Comparison of ENCODE assay signal across 11 cellular contexts in the genomic region with DNA sequence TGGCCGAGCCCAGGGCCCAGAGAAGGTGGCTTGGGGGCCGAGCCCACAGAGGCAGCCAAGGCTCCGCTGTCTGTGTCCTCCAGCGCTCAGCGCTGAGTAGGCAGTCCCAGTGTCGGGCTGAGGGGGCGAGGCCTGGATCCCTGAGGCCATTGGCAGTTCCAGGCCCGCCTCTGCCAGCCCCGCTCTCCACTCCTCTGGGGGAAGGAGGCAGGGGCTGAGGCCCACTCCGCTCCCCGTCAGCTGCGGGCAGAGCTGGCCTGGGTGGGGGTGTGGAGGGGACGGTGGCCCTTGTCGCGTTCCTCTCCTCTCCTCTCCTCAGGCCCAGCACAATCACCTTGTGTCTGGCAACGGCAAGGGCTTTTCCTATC.
A peak's percentile ranks its signal among the peaks of the same experiment; 100 is the strongest.
DNase-seq lines count a peak whose midpoint lies in the region; ATAC-seq, FAIRE-seq and TF ChIP-seq lines count a peak whose summit lies in the region.
"Had no signal": no experiment of that assay in that cellular context is flagged by ENCODE, and none has a peak within 500 bp of the region (broad histone marks: within the 10 kb centered on the region; RNA-seq: fewer than 3 reads in every experiment).

No MANE protein-coding gene starts in this region.

- H3K27ac Mint-ChIP-seq in astrocyte (ENCODE audit: unreplicated experiment) = no peak overlapping the region
- H3K27ac Mint-ChIP-seq in T-helper 2 cell treated with Interferon-gamma antibody and Interleukin-4, amounts not matched to agents 5 μg/mL and 100 μg/mL, for 36 hours = no peak overlapping the region
- H3K27ac Mint-ChIP-seq: activated naive CD4-positive, alpha-beta T cell treated with anti-CD3 and anti-CD28 coated beads, Interleukin-2, amount 10 ng/mL, durations not matched to agents 7 days and 5 days had no signal

- WGBS in GM23248 (ENCODE audit: low coverage in 1 of 2, low lambda C conversion rate in 2 of 2, missing lambda C conversion rate in 2 of 2), 2 experiments = 5 to 7% methylated on average over 14 to 16 of the region's 16 CpGs

- no peak overlapping the region for H3K4me3 Mint-ChIP-seq in astrocyte (ENCODE audit: unreplicated experiment)
- no peak overlapping the region for H3K4me3 Mint-ChIP-seq in T-helper 2 cell treated with Interferon-gamma antibody and Interleukin-4, amounts not matched to agents 5 μg/mL and 100 μg/mL, for 36 hours
- H3K4me3 Mint-ChIP-seq: activated naive CD4-positive, alpha-beta T cell treated with anti-CD3 and anti-CD28 coated beads, Interleukin-2, amount 10 ng/mL, durations not matched to agents 7 days and 5 days had no signal

- no peaks in the 10 kb centered on the region for H3K4me1 Mint-ChIP-seq in astrocyte (ENCODE audit: low read depth, unreplicated experiment)
- H3K4me1 Mint-ChIP-seq in T-helper 2 cell treated with Interferon-gamma antibody and Interleukin-4, amounts not matched to agents 5 μg/mL and 100 μg/mL, for 36 hours (ENCODE audit: low read depth) = no peaks in the 10 kb centered on the region
- H3K4me1 Mint-ChIP-seq: activated naive CD4-positive, alpha-beta T cell treated with anti-CD3 and anti-CD28 coated beads, Interleukin-2, amount 10 ng/mL, durations not matched to agents 7 days and 5 days had no signal

- CTCF ChIA-PET in PC-9 (lab: Charles Lee) = interaction anchor here (0.6 kb wide), 1 partner anchor 1163 kb away, joined by 3 read pairs; no protein-coding TSS in a partner anchor

- ATAC-seq in HG03354 (IDR thresholded peaks at IDR 0.05; ENCODE audit: poor library complexity, severe bottlenecking, unreplicated experiment) = no peak

- H4K20me1 ChIP-seq in GM23248 (ENCODE audit: insufficient read depth) = no peaks in the 10 kb centered on the region
- peaks cover 6% of the 10 kb centered on the region for H4K20me1 ChIP-seq in astrocyte (ENCODE audit: insufficient read depth, low read length)
- H4K20me1 ChIP-seq in PC-9 (ENCODE audit: insufficient read depth) = no peaks in the 10 kb centered on the region

- H2AFZ ChIP-seq in GM23248 (no peak overlapping the region), astrocyte (ENCODE audit: low read depth, low read length) (peak overlapping the region; percentile 71), PC-9 (no peak overlapping the region)

- H3K36me3 ChIP-seq in GM23248 (ENCODE audit: low read depth) = no peaks in the 10 kb centered on the region
- H3K36me3 ChIP-seq in astrocyte (ENCODE audit: insufficient read depth, low read length) = no peaks in the 10 kb centered on the region
- peaks cover 9% of the 10 kb centered on the region for H3K36me3 ChIP-seq in rectal smooth muscle tissue (ENCODE audit: control insufficient read depth, insufficient read depth, low read length)
- H3K36me3 ChIP-seq in PC-9 (ENCODE audit: low read depth) = no peaks in the 10 kb centered on the region
- H3K36me3 ChIP-seq: thyroid gland had no signal

- H3K9me3 ChIP-seq in GM23248 (ENCODE audit: low read depth) (no peaks in the 10 kb centered on the region), astrocyte (ENCODE audit: insufficient read depth, low read depth, low read length) (no peaks in the 10 kb centered on the region), PC-9 (ENCODE audit: insufficient read depth, low read depth) (no peaks in the 10 kb centered on the region)
- H3K9me3 ChIP-seq: thyroid gland had no signal

- no TSS peak for BruUV-seq in PC-9 (replicated peaks; lab: Mats Ljungman, UMichigan)

- FAIRE-seq in astrocyte (lab: Jason Lieb, UNC) = no peak

- H3K79me2 ChIP-seq in GM23248 (ENCODE audit: insufficient read depth) (no peaks in the 10 kb centered on the region), astrocyte (ENCODE audit: insufficient read depth, low read length) (no peaks in the 10 kb centered on the region), PC-9 (ENCODE audit: low read depth) (no peaks in the 10 kb centered on the region)

- H3K27me3 ChIP-seq in GM23248 (replicated peaks; ENCODE audit: insufficient read depth) (no peaks in the 10 kb centered on the region), astrocyte (ENCODE audit: insufficient read depth, low read length) (no peaks in the 10 kb centered on the region), rectal smooth muscle tissue (ENCODE audit: control insufficient read depth, insufficient read depth, low read length) (no peaks in the 10 kb centered on the region), PC-9 (ENCODE audit: insufficient read depth, low read depth) (no peaks in the 10 kb centered on the region)
- H3K27me3 ChIP-seq: thyroid gland had no signal

- H3K9me2 ChIP-seq in GM23248 (ENCODE audit: insufficient read depth) (no peaks in the 10 kb centered on the region), PC-9 (ENCODE audit: insufficient read depth) (no peaks in the 10 kb centered on the region)

- no peak overlapping the region for H3K4me2 ChIP-seq in GM23248 (ENCODE audit: unreplicated experiment)
- H3K4me2 ChIP-seq in astrocyte (ENCODE audit: low read length) = peak overlapping the region; percentile 39
- no peak overlapping the region for H3K4me2 ChIP-seq in PC-9

- H3K4me1 ChIP-seq in GM23248 (ENCODE audit: insufficient read depth) = no peaks in the 10 kb centered on the region
- no peaks in the 10 kb centered on the region for H3K4me1 ChIP-seq in astrocyte (ENCODE audit: insufficient read depth, low read length)
- peaks cover 46% of the 10 kb centered on the region for H3K4me1 ChIP-seq in rectal smooth muscle tissue (ENCODE audit: control insufficient read depth, insufficient read depth, low read length)
- H3K4me1 ChIP-seq in PC-9 (replicated peaks; ENCODE audit: insufficient read depth) = no peaks in the 10 kb centered on the region

- H3F3A ChIP-seq in GM23248 (ENCODE audit: insufficient read depth) = no peaks in the 10 kb centered on the region
- no peaks in the 10 kb centered on the region for H3F3A ChIP-seq in PC-9 (ENCODE audit: insufficient read depth, low read depth)

- no peak for TF ChIP-seq CTCF in astrocyte (IDR thresholded peaks at IDR 0.05; ENCODE audit: insufficient read depth, low read depth, low read length)
- no peak for TF ChIP-seq CTCF in PC-9 (conservative IDR thresholded peaks at IDR 0.05)

- no peaks in the 10 kb centered on the region for H3K9me3 Mint-ChIP-seq in astrocyte (ENCODE audit: unreplicated experiment)
- no peaks in the 10 kb centered on the region for H3K9me3 Mint-ChIP-seq in T-helper 2 cell treated with Interferon-gamma antibody and Interleukin-4, amounts not matched to agents 5 μg/mL and 100 μg/mL, for 36 hours
- H3K9me3 Mint-ChIP-seq: activated naive CD4-positive, alpha-beta T cell treated with anti-CD3 and anti-CD28 coated beads, Interleukin-2, amount 10 ng/mL, durations not matched to agents 7 days and 5 days had no signal

- peaks cover 2% of the 10 kb centered on the region for H3K36me3 Mint-ChIP-seq in astrocyte (ENCODE audit: low read depth, unreplicated experiment)
- H3K36me3 Mint-ChIP-seq in T-helper 2 cell treated with Interferon-gamma antibody and Interleukin-4, amounts not matched to agents 5 μg/mL and 100 μg/mL, for 36 hours (ENCODE audit: low read depth) = no peaks in the 10 kb centered on the region
- H3K36me3 Mint-ChIP-seq: activated naive CD4-positive, alpha-beta T cell treated with anti-CD3 and anti-CD28 coated beads, Interleukin-2, amount 10 ng/mL, durations not matched to agents 7 days and 5 days had no signal

- H3K4me3 ChIP-seq in GM23248 = no peak overlapping the region
- no peak overlapping the region for H3K4me3 ChIP-seq in astrocyte (ENCODE audit: insufficient read depth, low read depth, low read length)
- H3K4me3 ChIP-seq in rectal smooth muscle tissue (ENCODE audit: low read length) = no peak overlapping the region
- H3K4me3 ChIP-seq in PC-9 = no peak overlapping the region
- H3K4me3 ChIP-seq: thyroid gland had no signal

- intact Hi-C loops in PC-9 (cut with micrococcal nuclease; ENCODE audit: unreplicated experiment) = no loop called here

- no peak overlapping the region for H3K27ac ChIP-seq in GM23248
- no peak overlapping the region for H3K27ac ChIP-seq in astrocyte (ENCODE audit: low read depth, low read length)
- peak overlapping the region; percentile 96 for H3K27ac ChIP-seq in rectal smooth muscle tissue (ENCODE audit: low read depth, low read length)
- H3K27ac ChIP-seq in PC-9 = no peak overlapping the region
- H3K27ac ChIP-seq: thyroid gland had no signal

- in situ Hi-C loops in GM23248 (cut with MboI) = no loop called here

- peaks cover 9% of the 10 kb centered on the region for H3K27me3 Mint-ChIP-seq in astrocyte (ENCODE audit: low read depth, unreplicated experiment)
- no peaks in the 10 kb centered on the region for H3K27me3 Mint-ChIP-seq in T-helper 2 cell treated with Interferon-gamma antibody and Interleukin-4, amounts not matched to agents 5 μg/mL and 100 μg/mL, for 36 hours (ENCODE audit: low read depth)
- H3K27me3 Mint-ChIP-seq: activated naive CD4-positive, alpha-beta T cell treated with anti-CD3 and anti-CD28 coated beads, Interleukin-2, amount 10 ng/mL, durations not matched to agents 7 days and 5 days had no signal

- POLR2A ChIA-PET in PC-9 (lab: Charles Lee; ENCODE audit: unreplicated experiment) = no interaction called here

- DNase-seq in GM23248 = peak; percentile 57
- DNase-seq in astrocyte (ENCODE audit: low read depth) = no peak
- DNase-seq in hypothalamus (lab: John Stamatoyannopoulos, UW) = peak in 40 of 51 donors; percentile 3 to 80 (median 52)
- DNase-seq in KG1 (lab: John Stamatoyannopoulos, UW) = no peak
- no peak for DNase-seq in T-helper 2 cell treated with Interferon-gamma antibody and Interleukin-4, amounts not matched to agents 5 μg/mL and 100 μg/mL, for 36 hours (ENCODE audit: low spot score)
- DNase-seq in PC-9 = no peak
- DNase-seq: activated naive CD4-positive, alpha-beta T cell treated with anti-CD3 and anti-CD28 coated beads, Interleukin-2, amount 10 ng/mL, durations not matched to agents 7 days and 5 days; NCI-H1436 had no signal

- H3K9ac ChIP-seq in GM23248 (no peak overlapping the region), astrocyte (ENCODE audit: low read length) (no peak overlapping the region), rectal smooth muscle tissue (ENCODE audit: low read length) (no peak overlapping the region)

Comparison
In these comparisons a context has a peak if more than half of its experiments do, and no peak if none do; other contexts are left out.
1. DNase-seq: peak in GM23248 (single experiment) and hypothalamus (40 of 51); none in astrocyte (single experiment), KG1 (single experiment), T-helper 2 cell treated with Interferon-gamma antibody and Interleukin-4, amounts not matched to agents 5 μg/mL and 100 μg/mL, for 36 hours (single experiment) and PC-9 (0 of 2).